Comparison of ENCODE assay signal across 34 cellular contexts in genomic region chr11:24890426-24890825, GRCh38.
"Had no signal": no experiment of that assay in that cellular context is flagged by ENCODE, and none has a peak within 500 bp of the region (broad histone marks: within the 10 kb centered on the region; RNA-seq: fewer than 3 reads in every experiment).

No MANE protein-coding gene starts in this region.

- H3K36me3 ChIP-seq: MG63 had no signal

- H3K9me3 ChIP-seq: MG63 had no signal

- H3K27me3 ChIP-seq: MG63 had no signal

- DNase-seq: Karpas-422, Kasumi-1, MG63, MM.1S, MV-4-11, NCI-H1048, NCI-H1092, NCI-H1092 treated with DMSO at 0.1 percent for 48 hours, NCI-H1105, NCI-H1105 treated with DMSO at 0.1 percent for 48 hours, NCI-H1417, NCI-H1417 treated with DMSO at 0.1 percent for 48 hours, NCI-H1436, NCI-H1436 treated with DMSO at 0.1 percent for 48 hours, NCI-H146, NCI-H1694, NCI-H1694 treated with DMSO at 0.1 percent for 48 hours, NCI-H187, NCI-H187 treated with DMSO at 0.1 percent for 48 hours, NCI-H1930, NCI-H2029, NCI-H2029 treated with DMSO at 0.1 percent for 48 hours, NCI-H2081, NCI-H2081 treated with DMSO at 0.1 percent for 48 hours, NCI-H2107, NCI-H2171, NCI-H2171 treated with DMSO at 0.1 percent for 48 hours, NCI-H2227 treated with DMSO at 0.1 percent for 48 hours, NCI-H345, NCI-H446, NCI-H446 treated with DMSO at 0.1 percent for 48 hours, NCI-H510A, NCI-H510A treated with DMSO at 0.1 percent for 48 hours, NCI-H524 had no signal

- H3K4me3 ChIP-seq: MG63 had no signal
